Comparison of ENCODE assay signal across 22 cellular contexts in genomic region chr16:62625291-62625690, GRCh38.
A peak's percentile ranks its signal among the peaks of the same experiment; 100 is the strongest.
DNase-seq lines count a peak whose midpoint lies in the region; ATAC-seq and TF ChIP-seq lines count a peak whose summit lies in the region.
"Had no signal": no experiment of that assay in that cellular context is flagged by ENCODE, and none has a peak within 500 bp of the region (broad histone marks: within the 10 kb centered on the region; RNA-seq: fewer than 3 reads in every experiment).

No MANE protein-coding gene starts in this region.

- no peak overlapping the region for H3K4me3 ChIP-seq in HAP-1
- H3K4me3 ChIP-seq in neural cell (ENCODE audit: low read length): no peak overlapping the region
- no peak overlapping the region for H3K4me3 ChIP-seq in smooth muscle cell
- H3K4me3 ChIP-seq in foreskin fibroblast (ENCODE audit: low read depth in 1 of 2, low read length in 2 of 2): no peak overlapping the region
- H3K4me3 ChIP-seq: A549; BLaER1 treated with 17β-estradiol and CSF1 and Interleukin-3, amounts not matched to agents 10 nM and 100 nM; GM23248 had no signal

- H2AFZ ChIP-seq in neural cell (ENCODE audit: low read depth, low read length) (no peak overlapping the region), smooth muscle cell (ENCODE audit: low read depth) (peak overlapping the region; percentile 58)
- H2AFZ ChIP-seq: GM23248 had no signal

- H3K9ac ChIP-seq in neural cell (ENCODE audit: low read length) (no peak overlapping the region), smooth muscle cell (ENCODE audit: low read depth) (no peak overlapping the region)
- H3K9ac ChIP-seq: BLaER1 treated with 17β-estradiol and CSF1 and Interleukin-3, amounts not matched to agents 10 nM and 100 nM; GM23248 had no signal

- H4K20me1 ChIP-seq in neural cell (ENCODE audit: insufficient read depth) (no peaks in the 10 kb centered on the region), smooth muscle cell (ENCODE audit: low read depth) (no peaks in the 10 kb centered on the region)
- H4K20me1 ChIP-seq: BLaER1 treated with 17β-estradiol and CSF1 and Interleukin-3, amounts not matched to agents 10 nM and 100 nM had no signal

- 67% methylated on average over 2 of the region's 2 CpGs for WGBS in smooth muscle cell (ENCODE audit: low lambda C conversion rate)

- no peak for ATAC-seq in GM18858 (IDR thresholded peaks at IDR 0.05; ENCODE audit: unreplicated experiment)
- ATAC-seq: A549, HCT116 had no signal

- H3F3A ChIP-seq in neural cell (ENCODE audit: insufficient read depth, low read length, poor library complexity, severe bottlenecking) (no peaks in the 10 kb centered on the region), smooth muscle cell (ENCODE audit: low read depth) (no peaks in the 10 kb centered on the region)

- peak; percentile 75 for TF ChIP-seq EP300 in neural cell (conservative IDR thresholded peaks at IDR 0.05; ENCODE audit: poor library complexity, severe bottlenecking)

- H3K4me2 ChIP-seq in neural cell (ENCODE audit: low read length) (peak overlapping the region; percentile 5), smooth muscle cell (no peak overlapping the region)
- H3K4me2 ChIP-seq: A549; BLaER1 treated with 17β-estradiol and CSF1 and Interleukin-3, amounts not matched to agents 10 nM and 100 nM had no signal

- H3K27me3 ChIP-seq in HAP-1 (ENCODE audit: low read depth) (no peaks in the 10 kb centered on the region), neural cell (ENCODE audit: insufficient read depth, low read depth, low read length) (no peaks in the 10 kb centered on the region), smooth muscle cell (ENCODE audit: low read depth) (no peaks in the 10 kb centered on the region)
- H3K27me3 ChIP-seq: BE2C; BLaER1 treated with 17β-estradiol and CSF1 and Interleukin-3, amounts not matched to agents 10 nM and 100 nM had no signal

- H3K27ac ChIP-seq in neural cell (ENCODE audit: low read length) (no peak overlapping the region), smooth muscle cell (ENCODE audit: low read depth) (no peak overlapping the region)
- H3K27ac ChIP-seq: A549; BLaER1 treated with 17β-estradiol and CSF1 and Interleukin-3, amounts not matched to agents 10 nM and 100 nM; GM23248 had no signal

- H3K36me3 ChIP-seq in HAP-1 (replicated peaks) (no peaks in the 10 kb centered on the region), neural cell (ENCODE audit: insufficient read depth, low read length) (no peaks in the 10 kb centered on the region), smooth muscle cell (ENCODE audit: low read depth) (no peaks in the 10 kb centered on the region)
- H3K36me3 ChIP-seq: BE2C; BLaER1 treated with 17β-estradiol and CSF1 and Interleukin-3, amounts not matched to agents 10 nM and 100 nM had no signal

- H3K4me1 ChIP-seq in HAP-1: peaks cover 14% of the 10 kb centered on the region
- H3K4me1 ChIP-seq in smooth muscle cell (ENCODE audit: low read depth): no peaks in the 10 kb centered on the region
- H3K4me1 ChIP-seq: A549; BE2C; BLaER1 treated with 17β-estradiol and CSF1 and Interleukin-3, amounts not matched to agents 10 nM and 100 nM had no signal

- H3K79me2 ChIP-seq in neural cell (replicated peaks; ENCODE audit: insufficient read depth, low read length): no peaks in the 10 kb centered on the region
- H3K79me2 ChIP-seq in smooth muscle cell (ENCODE audit: low read depth): no peaks in the 10 kb centered on the region

- H3K9me2 ChIP-seq in neural cell (ENCODE audit: insufficient read depth, low read length): no peaks in the 10 kb centered on the region

- no peak for TF ChIP-seq RAD21 in neural cell (conservative IDR thresholded peaks at IDR 0.05)

- TF ChIP-seq CTCF in neural cell (IDR thresholded peaks at IDR 0.05; ENCODE audit: poor library complexity, severe bottlenecking): no peak
- TF ChIP-seq CTCF in smooth muscle cell (IDR thresholded peaks at IDR 0.05; ENCODE audit: borderline replicate concordance, insufficient read depth, poor library complexity, severe bottlenecking): no peak
- TF ChIP-seq CTCF in foreskin fibroblast (IDR thresholded peaks at IDR 0.05; ENCODE audit: low read depth, low read length): no peak

- in situ Hi-C loops in HAP-1 (cut with MboI; ENCODE audit: low sequenced_read_pairs): no loop called here

- H3K9me3 ChIP-seq in HAP-1 (no peaks in the 10 kb centered on the region), neural cell (ENCODE audit: low read length) (no peaks in the 10 kb centered on the region), smooth muscle cell (replicated peaks; ENCODE audit: low read depth) (no peaks in the 10 kb centered on the region)
- H3K9me3 ChIP-seq: A549; BE2C; BLaER1 treated with 17β-estradiol and CSF1 and Interleukin-3, amounts not matched to agents 10 nM and 100 nM had no signal

- DNase-seq in HAP-1 (ENCODE audit: low spot score in 2 of 2): peak; percentile 40 to 74
- DNase-seq in smooth muscle cell (lab: John Stamatoyannopoulos, UW; ENCODE audit: unreplicated experiment): no peak
- DNase-seq in cortex of kidney (lab: John Stamatoyannopoulos, UW): no peak
- DNase-seq in foreskin fibroblast: no peak
- DNase-seq: 8988T; ACHN; AML-193; BE2C; Calu3; CD4-positive, alpha-beta T cell; COR-L47; DMS53; DMS79 treated with DMSO at 0.1 percent for 48 hours; GF-D8; GM23248; H7 had no signal

TF ChIP-seq in PFSK-1, 5 proteins besides CTCF, POLR2A, EP300 and RAD21 (continues in another document):
- no peak for TF ChIP-seq FOXP2 (optimal IDR thresholded peaks at IDR 0.05; ENCODE audit: borderline replicate concordance, extremely low read depth, extremely low read length, insufficient read depth)
- TF ChIP-seq REST (IDR thresholded peaks at IDR 0.05; ENCODE audit: insufficient read depth in 1 of 2, low read depth in 2 of 2, low read length in 2 of 2): 0 out of 4 replicates have a peak, but pooled peaks of 1 of the 2 experiments have one; percentile 16
- no peak; the same call in 1 of the 2 replicates for TF ChIP-seq TAF1 (IDR thresholded peaks at IDR 0.05; ENCODE audit: borderline replicate concordance, insufficient read depth, low read length)
- no peak for TF ChIP-seq SIN3A (IDR thresholded peaks at IDR 0.05; ENCODE audit: borderline replicate concordance, insufficient read depth, low read length)

TF ChIP-seq in neural cell, 6 proteins besides CTCF, POLR2A, EP300 and RAD21:
- TF ChIP-seq EZH2 (IDR thresholded peaks at IDR 0.05; ENCODE audit: borderline replicate concordance, insufficient read depth, low read length, poor library complexity, severe bottlenecking) (no peak), POLR2AphosphoS5 (IDR thresholded peaks at IDR 0.05) (peak; percentile 59)
TF ChIP-seq in neural cell: peak in this region for 1.

Comparison
In these comparisons a context has a peak if more than half of its experiments do, and no peak if none do; other contexts are left out.
1. DNase-seq: peak in HAP-1 (2 of 2); none in smooth muscle cell (single experiment), cortex of kidney (single experiment) and foreskin fibroblast (0 of 2).